Comparison of ENCODE assay signal across 1 cellular context in genomic region chr7:98110249-98111022, GRCh38.
TF ChIP-seq lines count a peak whose summit lies in the region.

No MANE protein-coding gene starts in this region.

TF ChIP-seq in GM23338, 12 proteins besides CTCF, POLR2A, EP300 and RAD21 (continued from another document):
- TF ChIP-seq, protein P1, sequence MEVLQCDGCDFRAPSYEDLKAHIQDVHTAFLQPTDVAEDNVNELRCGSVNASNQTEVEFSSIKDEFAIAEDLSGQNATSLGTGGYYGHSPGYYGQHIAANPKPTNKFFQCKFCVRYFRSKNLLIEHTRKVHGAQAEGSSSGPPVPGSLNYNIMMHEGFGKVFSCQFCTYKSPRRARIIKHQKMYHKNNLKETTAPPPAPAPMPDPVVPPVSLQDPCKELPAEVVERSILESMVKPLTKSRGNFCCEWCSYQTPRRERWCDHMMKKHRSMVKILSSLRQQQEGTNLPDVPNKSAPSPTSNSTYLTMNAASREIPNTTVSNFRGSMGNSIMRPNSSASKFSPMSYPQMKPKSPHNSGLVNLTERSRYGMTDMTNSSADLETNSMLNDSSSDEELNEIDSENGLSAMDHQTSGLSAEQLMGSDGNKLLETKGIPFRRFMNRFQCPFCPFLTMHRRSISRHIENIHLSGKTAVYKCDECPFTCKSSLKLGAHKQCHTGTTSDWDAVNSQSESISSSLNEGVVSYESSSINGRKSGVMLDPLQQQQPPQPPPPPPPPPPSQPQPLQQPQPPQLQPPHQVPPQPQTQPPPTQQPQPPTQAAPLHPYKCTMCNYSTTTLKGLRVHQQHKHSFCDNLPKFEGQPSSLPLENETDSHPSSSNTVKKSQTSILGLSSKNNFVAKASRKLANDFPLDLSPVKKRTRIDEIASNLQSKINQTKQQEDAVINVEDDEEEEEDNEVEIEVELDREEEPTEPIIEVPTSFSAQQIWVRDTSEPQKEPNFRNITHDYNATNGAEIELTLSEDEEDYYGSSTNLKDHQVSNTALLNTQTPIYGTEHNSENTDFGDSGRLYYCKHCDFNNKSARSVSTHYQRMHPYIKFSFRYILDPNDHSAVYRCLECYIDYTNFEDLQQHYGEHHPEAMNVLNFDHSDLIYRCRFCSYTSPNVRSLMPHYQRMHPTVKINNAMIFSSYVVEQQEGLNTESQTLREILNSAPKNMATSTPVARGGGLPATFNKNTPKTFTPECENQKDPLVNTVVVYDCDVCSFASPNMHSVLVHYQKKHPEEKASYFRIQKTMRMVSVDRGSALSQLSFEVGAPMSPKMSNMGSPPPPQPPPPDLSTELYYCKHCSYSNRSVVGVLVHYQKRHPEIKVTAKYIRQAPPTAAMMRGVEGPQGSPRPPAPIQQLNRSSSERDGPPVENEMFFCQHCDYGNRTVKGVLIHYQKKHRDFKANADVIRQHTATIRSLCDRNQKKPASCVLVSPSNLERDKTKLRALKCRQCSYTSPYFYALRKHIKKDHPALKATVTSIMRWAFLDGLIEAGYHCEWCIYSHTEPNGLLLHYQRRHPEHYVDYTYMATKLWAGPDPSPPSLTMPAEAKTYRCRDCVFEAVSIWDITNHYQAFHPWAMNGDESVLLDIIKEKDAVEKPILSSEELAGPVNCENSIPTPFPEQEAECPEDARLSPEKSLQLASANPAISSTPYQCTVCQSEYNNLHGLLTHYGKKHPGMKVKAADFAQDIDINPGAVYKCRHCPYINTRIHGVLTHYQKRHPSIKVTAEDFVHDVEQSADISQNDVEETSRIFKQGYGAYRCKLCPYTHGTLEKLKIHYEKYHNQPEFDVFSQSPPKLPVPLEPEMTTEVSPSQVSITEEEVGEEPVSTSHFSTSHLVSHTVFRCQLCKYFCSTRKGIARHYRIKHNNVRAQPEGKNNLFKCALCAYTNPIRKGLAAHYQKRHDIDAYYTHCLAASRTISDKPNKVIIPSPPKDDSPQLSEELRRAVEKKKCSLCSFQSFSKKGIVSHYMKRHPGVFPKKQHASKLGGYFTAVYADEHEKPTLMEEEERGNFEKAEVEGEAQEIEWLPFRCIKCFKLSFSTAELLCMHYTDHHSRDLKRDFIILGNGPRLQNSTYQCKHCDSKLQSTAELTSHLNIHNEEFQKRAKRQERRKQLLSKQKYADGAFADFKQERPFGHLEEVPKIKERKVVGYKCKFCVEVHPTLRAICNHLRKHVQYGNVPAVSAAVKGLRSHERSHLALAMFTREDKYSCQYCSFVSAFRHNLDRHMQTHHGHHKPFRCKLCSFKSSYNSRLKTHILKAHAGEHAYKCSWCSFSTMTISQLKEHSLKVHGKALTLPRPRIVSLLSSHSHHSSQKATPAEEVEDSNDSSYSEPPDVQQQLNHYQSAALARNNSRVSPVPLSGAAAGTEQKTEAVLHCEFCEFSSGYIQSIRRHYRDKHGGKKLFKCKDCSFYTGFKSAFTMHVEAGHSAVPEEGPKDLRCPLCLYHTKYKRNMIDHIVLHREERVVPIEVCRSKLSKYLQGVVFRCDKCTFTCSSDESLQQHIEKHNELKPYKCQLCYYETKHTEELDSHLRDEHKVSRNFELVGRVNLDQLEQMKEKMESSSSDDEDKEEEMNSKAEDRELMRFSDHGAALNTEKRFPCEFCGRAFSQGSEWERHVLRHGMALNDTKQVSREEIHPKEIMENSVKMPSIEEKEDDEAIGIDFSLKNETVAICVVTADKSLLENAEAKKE (CRISPR knock-in tag; IDR thresholded peaks at IDR 0.05) = no peak
- no peak for TF ChIP-seq POLR2AphosphoS5 (IDR thresholded peaks at IDR 0.05; ENCODE audit: low read depth)
